ENCODE assay signal across 6 cellular contexts in genomic region chr9:60969988-60970668, GRCh38. TPM values are rescaled to one million over a fixed set of nuclear protein-coding genes. Genes with fewer than 3 reads are reported as not detected.
"Had no signal": no experiment of that assay in that cellular context is flagged by ENCODE, and none has a peak within 500 bp of the region (broad histone marks: within the 10 kb centered on the region; RNA-seq: fewer than 3 reads in every experiment).

No MANE protein-coding gene starts in this region.

RNA-seq across cellular contexts. Expression of gene SPATA31A5, which starts 55.9 kb away (rescaled TPM):
- total RNA-seq: GM23248, GM23338, H1, H4, H7, HFFc6 had no signal
- polyA plus RNA-seq: GM23248, GM23338 had no signal
